ENCODE assay signal across 1 cellular context in the genomic region with DNA sequence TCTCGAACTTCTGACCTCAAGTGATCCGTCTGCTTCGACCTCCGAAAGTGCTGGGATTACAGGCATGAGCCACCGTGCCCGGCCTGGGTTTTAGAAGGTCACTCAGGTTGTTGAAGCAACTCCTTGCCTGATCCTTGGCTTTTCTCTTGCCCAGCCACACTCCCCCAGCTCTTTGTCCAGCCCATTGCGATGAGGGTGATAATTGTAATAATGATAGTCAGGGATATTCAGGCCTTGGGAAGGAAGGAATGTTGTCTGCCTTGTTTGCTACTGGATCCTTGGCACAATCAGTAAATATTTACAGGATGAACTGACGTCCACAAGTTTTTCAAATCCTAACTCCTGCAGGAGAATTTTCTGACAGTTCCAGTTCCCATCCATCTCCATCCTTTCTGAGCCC.
TF ChIP-seq lines count a peak whose summit lies in the region.

No MANE protein-coding gene starts in this region.

TF ChIP-seq in WTC11, 78 proteins besides CTCF, POLR2A, EP300 and RAD21 (continued from another document):
- TF ChIP-seq GRHL2 (CRISPR knock-in tag; IDR thresholded peaks at IDR 0.05; ENCODE audit: insufficient replicate concordance, severe bottlenecking) (no peak), FOXP1 (CRISPR knock-in tag; IDR thresholded peaks at IDR 0.05; ENCODE audit: borderline replicate concordance) (no peak), KAT7 (CRISPR knock-in tag; IDR thresholded peaks at IDR 0.05; ENCODE audit: borderline replicate concordance) (no peak), ETV6 (CRISPR knock-in tag; IDR thresholded peaks at IDR 0.05) (no peak), NFE2L1 (CRISPR knock-in tag; IDR thresholded peaks at IDR 0.05) (no peak)
- TF ChIP-seq, protein P1, sequence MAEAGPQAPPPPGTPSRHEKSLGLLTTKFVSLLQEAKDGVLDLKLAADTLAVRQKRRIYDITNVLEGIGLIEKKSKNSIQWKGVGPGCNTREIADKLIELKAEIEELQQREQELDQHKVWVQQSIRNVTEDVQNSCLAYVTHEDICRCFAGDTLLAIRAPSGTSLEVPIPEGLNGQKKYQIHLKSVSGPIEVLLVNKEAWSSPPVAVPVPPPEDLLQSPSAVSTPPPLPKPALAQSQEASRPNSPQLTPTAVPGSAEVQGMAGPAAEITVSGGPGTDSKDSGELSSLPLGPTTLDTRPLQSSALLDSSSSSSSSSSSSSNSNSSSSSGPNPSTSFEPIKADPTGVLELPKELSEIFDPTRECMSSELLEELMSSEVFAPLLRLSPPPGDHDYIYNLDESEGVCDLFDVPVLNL (CRISPR knock-in tag; IDR thresholded peaks at IDR 0.05; ENCODE audit: borderline replicate concordance, low read depth): no peak
- TF ChIP-seq, protein P2, sequence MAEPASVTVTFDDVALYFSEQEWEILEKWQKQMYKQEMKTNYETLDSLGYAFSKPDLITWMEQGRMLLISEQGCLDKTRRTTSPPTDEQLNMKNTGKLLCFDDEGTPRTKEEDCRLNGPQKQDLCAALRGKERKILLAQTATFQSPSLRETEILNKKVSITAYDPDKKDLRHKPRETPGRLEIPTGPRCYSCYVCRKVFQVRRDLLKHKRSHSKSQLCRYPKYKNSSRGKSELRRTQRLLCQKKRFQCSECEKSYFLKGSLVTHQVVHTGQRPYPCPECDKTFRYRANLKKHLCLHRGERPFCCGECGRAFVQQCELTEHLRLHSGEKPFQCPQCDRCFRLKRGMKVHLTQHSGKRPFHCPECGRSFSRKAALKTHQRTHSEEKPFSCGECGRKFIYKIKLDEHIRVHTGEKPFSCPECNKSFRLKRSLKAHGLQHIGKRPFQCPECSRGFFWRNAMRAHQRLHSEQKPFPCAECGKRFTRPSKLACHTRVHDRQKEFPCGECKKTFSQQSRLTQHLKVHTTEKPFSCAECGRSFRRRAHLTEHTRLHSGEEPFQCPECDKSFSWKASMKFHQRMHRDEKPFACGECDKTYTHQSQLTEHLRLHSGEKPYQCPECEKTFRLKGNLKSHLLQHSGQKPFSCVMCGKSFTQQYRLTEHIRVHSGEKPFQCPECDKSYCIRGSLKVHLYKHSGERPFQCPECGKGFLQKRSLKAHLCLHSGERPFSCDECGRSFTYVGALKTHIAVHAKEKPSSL (CRISPR knock-in tag; conservative IDR thresholded peaks at IDR 0.05): no peak
